In the genomic region with DNA sequence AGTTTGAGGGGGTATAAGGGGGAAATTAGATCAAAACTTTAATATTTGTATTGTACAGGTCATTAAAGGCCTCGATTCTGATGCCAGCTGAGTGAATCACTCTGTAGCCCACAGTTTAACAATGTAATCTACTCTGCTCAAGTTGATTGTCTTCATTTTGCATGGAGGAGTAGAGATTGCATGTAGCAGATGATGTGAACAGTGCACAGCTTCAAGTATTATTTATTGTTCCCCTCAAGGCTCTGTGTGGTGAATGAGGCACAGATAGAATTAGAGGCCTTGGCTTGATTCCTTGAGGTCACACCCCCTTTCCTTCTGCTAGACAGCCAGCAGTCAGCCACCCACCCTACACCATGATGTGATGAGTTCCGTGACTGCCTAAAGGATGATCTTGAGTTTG, we compare ENCODE assay signal across 22 cellular contexts.
DNase-seq lines count a peak whose midpoint lies in the region; ATAC-seq and TF ChIP-seq lines count a peak whose summit lies in the region.
"Had no signal": no experiment of that assay in that cellular context is flagged by ENCODE, and none has a peak within 500 bp of the region (broad histone marks: within the 10 kb centered on the region; RNA-seq: fewer than 3 reads in every experiment).

No MANE protein-coding gene starts in this region.

- no peak for DNase-seq in activated T-cell treated with anti-CD3 and anti-CD28 coated beads, Interleukin-2, amount 50 U/mL, for 24 hours
- no peak for DNase-seq in activated T-cell treated with anti-CD3 and anti-CD28 coated beads, Interleukin-2, amount 50 U/mL, for 1 hour
- DNase-seq in amniotic epithelial cell (ENCODE audit: low read depth) (peak; percentile 67), coronary artery (ENCODE audit: low spot score) (no peak), ecto neural progenitor cell (ENCODE audit: low spot score) (no peak)
- DNase-seq: BE2C; CD4-positive, alpha-beta memory T cell; Kasumi-1; MM.1S; NCI-H1092; NCI-H1436 treated with DMSO at 0.1 percent for 48 hours; NCI-H2029 treated with DMSO at 0.1 percent for 48 hours; NCI-H2171; NCI-H446; NCI-H526 treated with DMSO at 0.1 percent for 48 hours; Peyer's patch had no signal

- no peak overlapping the region for H3K4me3 Mint-ChIP-seq in activated T-cell treated with anti-CD3 and anti-CD28 coated beads, Interleukin-2, amount 50 U/mL, for 24 hours
- no peak overlapping the region for H3K4me3 Mint-ChIP-seq in nephron
- H3K4me3 Mint-ChIP-seq: GM23338 had no signal

- peak overlapping the region; percentile 64 for H3K27ac Mint-ChIP-seq in activated T-cell treated with anti-CD3 and anti-CD28 coated beads, Interleukin-2, amount 50 U/mL, for 24 hours
- peak overlapping the region in 2 of 3 experiments; percentile 85 to 90 for H3K27ac Mint-ChIP-seq in nephron
- H3K27ac Mint-ChIP-seq: GM23338 had no signal

- no peak overlapping the region for H3K27ac ChIP-seq in coronary artery
- H3K27ac ChIP-seq: Peyer's patch had no signal

- ATAC-seq in GM19035 (IDR thresholded peaks at IDR 0.05; ENCODE audit: unreplicated experiment) (no peak), HG03159 (IDR thresholded peaks at IDR 0.05; ENCODE audit: unreplicated experiment) (no peak)
- ATAC-seq: GM23338, HCT116, Right ventricle myocardium inferior had no signal

- no peaks in the 10 kb centered on the region for H3K36me3 Mint-ChIP-seq in activated T-cell treated with anti-CD3 and anti-CD28 coated beads, Interleukin-2, amount 50 U/mL, for 24 hours (ENCODE audit: low read depth)
- H3K36me3 Mint-ChIP-seq in nephron (ENCODE audit: low read depth), result no peaks in the 10 kb centered on the region

- H3K27me3 Mint-ChIP-seq in activated T-cell treated with anti-CD3 and anti-CD28 coated beads, Interleukin-2, amount 50 U/mL, for 24 hours, result no peaks in the 10 kb centered on the region
- H3K27me3 Mint-ChIP-seq in nephron (ENCODE audit: low read depth), result no peaks in the 10 kb centered on the region
- H3K27me3 Mint-ChIP-seq: CD4-positive, alpha-beta memory T cell had no signal

- no peaks in the 10 kb centered on the region for H3K9me3 Mint-ChIP-seq in activated T-cell treated with anti-CD3 and anti-CD28 coated beads, Interleukin-2, amount 50 U/mL, for 24 hours
- H3K9me3 Mint-ChIP-seq in nephron, result no peaks in the 10 kb centered on the region
- H3K9me3 Mint-ChIP-seq: CD4-positive, alpha-beta memory T cell; GM23338 had no signal

- TF ChIP-seq CTCF in nephron (IDR thresholded peaks at IDR 0.05; ENCODE audit: unreplicated experiment in 3 of 3) (no peak), coronary artery (IDR thresholded peaks at IDR 0.05) (no peak)

- no peak overlapping the region for H3K4me3 ChIP-seq in coronary artery
- H3K4me3 ChIP-seq: GM23338, Peyer's patch had no signal

- H3K4me1 Mint-ChIP-seq in activated T-cell treated with anti-CD3 and anti-CD28 coated beads, Interleukin-2, amount 50 U/mL, for 24 hours (ENCODE audit: low read depth), result peaks cover 68% of the 10 kb centered on the region
- H3K4me1 Mint-ChIP-seq in nephron, result peaks cover 50% of the 10 kb centered on the region
- H3K4me1 Mint-ChIP-seq: GM23338 had no signal
